22 cellular contexts compared by ENCODE assay signal in the genomic region with DNA sequence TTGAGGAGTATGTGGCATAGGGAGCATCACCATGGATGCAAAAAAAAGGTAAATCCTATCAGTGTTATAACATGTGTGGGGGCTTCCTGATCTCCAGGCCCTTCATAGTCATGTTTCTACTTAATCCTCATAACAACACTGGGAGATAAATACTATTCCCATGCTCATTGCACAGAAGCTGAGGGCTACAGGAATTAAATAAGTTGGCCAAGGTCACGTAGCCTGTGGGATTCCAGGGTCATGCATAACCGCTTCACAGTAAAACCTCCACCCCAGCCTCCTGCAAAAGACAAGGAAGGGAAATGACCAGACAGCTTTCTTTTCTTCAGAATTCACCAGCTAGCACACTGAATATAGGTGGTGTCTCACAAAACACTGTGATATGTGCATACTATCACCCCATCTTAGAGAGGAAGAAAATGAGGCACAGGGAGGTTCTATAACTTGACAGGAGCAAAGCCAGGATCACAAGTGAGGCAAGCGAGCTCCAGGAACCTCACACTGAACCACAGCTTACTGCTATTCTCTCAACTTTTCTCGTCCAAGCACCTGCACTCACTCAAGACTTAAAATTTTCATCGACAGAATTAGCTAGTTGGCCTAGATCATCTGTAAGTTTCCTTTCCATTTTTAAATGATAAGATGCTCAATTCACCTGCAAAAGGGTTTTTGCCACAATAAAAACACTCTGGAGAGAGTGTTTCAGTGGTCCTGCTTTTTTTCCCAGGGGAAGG. TPM values are rescaled to one million over a fixed set of nuclear protein-coding genes. Genes with fewer than 3 reads are reported as not detected.
DNase-seq lines count a peak whose midpoint lies in the region; ATAC-seq and TF ChIP-seq lines count a peak whose summit lies in the region.
"Had no signal": no experiment of that assay in that cellular context is flagged by ENCODE, and none has a peak within 500 bp of the region (broad histone marks: within the 10 kb centered on the region; RNA-seq: fewer than 3 reads in every experiment).

No MANE protein-coding gene starts in this region.

- no peaks in the 10 kb centered on the region for H4K20me1 ChIP-seq in SK-N-SH (ENCODE audit: insufficient read depth)

- peaks cover 6% of the 10 kb centered on the region for H3F3A ChIP-seq in SK-N-SH (replicated peaks; ENCODE audit: insufficient read depth)

- H3K9me3 ChIP-seq in SK-N-SH (no peaks in the 10 kb centered on the region), skeletal muscle satellite cell (replicated peaks; ENCODE audit: low read length) (no peaks in the 10 kb centered on the region)
- H3K9me3 ChIP-seq: gastroesophageal sphincter, SJCRH30, thoracic aorta had no signal

- no peaks in the 10 kb centered on the region for H3K27me3 Mint-ChIP-seq in activated T-cell treated with anti-CD3 and anti-CD28 coated beads, Interleukin-2, amount 50 U/mL, for 24 hours
- H3K27me3 Mint-ChIP-seq: activated CD8-positive, alpha-beta T cell treated with anti-CD3 and anti-CD28 coated beads for 36 hours; IgD-negative memory B cell; progenitor cell of endocrine pancreas had no signal

- DNase-seq in ELR (ENCODE audit: low read depth) (peak; percentile 58), SK-N-SH (no peak), fibroblast of villous mesenchyme (ENCODE audit: low read depth) (peak; percentile 84), AG08395 (ENCODE audit: low spot score) (no peak), H7 (no peak)
- no peak for DNase-seq in activated T-cell treated with anti-CD3 and anti-CD28 coated beads, Interleukin-2, amount 50 U/mL, for 24 hours
- DNase-seq: activated CD4-positive, CD25-positive, alpha-beta regulatory T cell; activated CD8-positive, alpha-beta T cell treated with anti-CD3 and anti-CD28 coated beads for 36 hours; AML-193; left cardiac atrium; MM.1S; NCI-H1694; NCI-H774; SJCRH30; stimulated activated naive CD4-positive, alpha-beta T cell had no signal

- no peak overlapping the region for H3K27ac Mint-ChIP-seq in activated T-cell treated with anti-CD3 and anti-CD28 coated beads, Interleukin-2, amount 50 U/mL, for 24 hours
- H3K27ac Mint-ChIP-seq: activated CD8-positive, alpha-beta T cell treated with anti-CD3 and anti-CD28 coated beads for 36 hours; IgD-negative memory B cell; progenitor cell of endocrine pancreas had no signal

- POLR2A ChIA-PET in SK-N-SH (lab: Yijun Ruan, JAX), result no interaction called here

- no peak for TF ChIP-seq RAD21 in SK-N-SH (IDR thresholded peaks at IDR 0.05; ENCODE audit: low read length)

- H3K4me3 ChIP-seq in SK-N-SH (ENCODE audit: low read depth in 2 of 2, low read length in 1 of 2), result no peak overlapping the region
- no peak overlapping the region for H3K4me3 ChIP-seq in fibroblast of villous mesenchyme (ENCODE audit: low read depth, low read length)
- H3K4me3 ChIP-seq in skeletal muscle satellite cell (ENCODE audit: low read length), result peak overlapping the region; percentile 42
- no peak overlapping the region for H3K4me3 ChIP-seq in H7 (ENCODE audit: insufficient read depth, low read depth, low read length)
- H3K4me3 ChIP-seq: gastroesophageal sphincter, SJCRH30, thoracic aorta had no signal

- H3K9me3 Mint-ChIP-seq in activated T-cell treated with anti-CD3 and anti-CD28 coated beads, Interleukin-2, amount 50 U/mL, for 24 hours, result no peaks in the 10 kb centered on the region
- H3K9me3 Mint-ChIP-seq: activated CD8-positive, alpha-beta T cell treated with anti-CD3 and anti-CD28 coated beads for 36 hours; IgD-negative memory B cell had no signal

- H3K36me3 ChIP-seq in SK-N-SH (replicated peaks in 1 of 2; ENCODE audit: control insufficient read depth in 1 of 2, insufficient read depth in 2 of 2, low read length in 1 of 2) (no peaks in the 10 kb centered on the region), skeletal muscle satellite cell (ENCODE audit: insufficient read depth, low read length) (no peaks in the 10 kb centered on the region), H7 (replicated peaks; ENCODE audit: control insufficient read depth, insufficient read depth, low read length) (no peaks in the 10 kb centered on the region)
- H3K36me3 ChIP-seq: gastroesophageal sphincter, SJCRH30, thoracic aorta had no signal

- peak overlapping the region in 1 of 2 experiments; percentile 53; a peak in 2 of 4 replicates for H3K27ac ChIP-seq in SK-N-SH (ENCODE audit: low read depth in 2 of 2, low read length in 1 of 2)
- H3K27ac ChIP-seq: gastroesophageal sphincter, HL-60, SJCRH30, thoracic aorta had no signal

- TF ChIP-seq CTCF in SK-N-SH (IDR thresholded peaks at IDR 0.05) (no peak), fibroblast of villous mesenchyme (IDR thresholded peaks at IDR 0.05; ENCODE audit: insufficient read depth, low read depth, low read length) (no peak)

- no peak overlapping the region for H2AFZ ChIP-seq in SK-N-SH (ENCODE audit: low read depth)

- H3K9ac ChIP-seq in SK-N-SH, result no peak overlapping the region
- peak overlapping the region; percentile 40 for H3K9ac ChIP-seq in skeletal muscle satellite cell (ENCODE audit: low read depth, low read length)

- peaks cover 4% of the 10 kb centered on the region for H3K36me3 Mint-ChIP-seq in activated T-cell treated with anti-CD3 and anti-CD28 coated beads, Interleukin-2, amount 50 U/mL, for 24 hours (ENCODE audit: low read depth)
- H3K36me3 Mint-ChIP-seq: IgD-negative memory B cell had no signal

- ATAC-seq in HG03135 (IDR thresholded peaks at IDR 0.05; ENCODE audit: unreplicated experiment), result no peak
- ATAC-seq: activated CD8-positive, alpha-beta T cell treated with anti-CD3 and anti-CD28 coated beads for 36 hours; gastroesophageal sphincter; left cardiac atrium had no signal

- 80% methylated on average over 5 of the region's 5 CpGs for WGBS in SK-N-SH (ENCODE audit: low lambda C conversion rate)

- no peak for TF ChIP-seq EP300 in SK-N-SH (IDR thresholded peaks at IDR 0.05; ENCODE audit: borderline replicate concordance in 1 of 2, low read depth in 1 of 2, low read length in 1 of 2)

- no peaks in the 10 kb centered on the region for H3K9me2 ChIP-seq in SK-N-SH

- no peaks in the 10 kb centered on the region for H3K27me3 ChIP-seq in SK-N-SH (ENCODE audit: insufficient read depth)
- H3K27me3 ChIP-seq in skeletal muscle satellite cell (ENCODE audit: control insufficient read depth, insufficient read depth, low read length), result no peaks in the 10 kb centered on the region
- H3K27me3 ChIP-seq in H7 (ENCODE audit: control insufficient read depth, insufficient read depth, low read length), result no peaks in the 10 kb centered on the region
- H3K27me3 ChIP-seq: gastroesophageal sphincter, SJCRH30 had no signal

- H3K4me1 Mint-ChIP-seq in activated T-cell treated with anti-CD3 and anti-CD28 coated beads, Interleukin-2, amount 50 U/mL, for 24 hours (ENCODE audit: low read depth), result peaks cover 27% of the 10 kb centered on the region

- CTCF ChIA-PET in SK-N-SH (lab: Yijun Ruan, JAX), result interaction anchor here (0.7 to 2.1 kb wide), 12 partner anchors 9 to 132 kb away, joined by 3 to 6 read pairs (median 3); no protein-coding TSS in a partner anchor

- peaks cover 9 to 12% of the 10 kb centered on the region in 2 experiments; a peak in 2 of 4 replicates for H3K4me1 ChIP-seq in SK-N-SH (ENCODE audit: control insufficient read depth in 1 of 2, insufficient read depth in 2 of 2, low read depth in 1 of 2, low read length in 1 of 2)
- H3K4me1 ChIP-seq in skeletal muscle satellite cell (ENCODE audit: control insufficient read depth, insufficient read depth, low read length), result peaks cover 32% of the 10 kb centered on the region

- 0 out of 2 replicates have a peak, but pooled peaks cover 2% of the 10 kb centered on the region for H3K79me2 ChIP-seq in SK-N-SH (ENCODE audit: insufficient read depth)

- no peak overlapping the region for H3K4me3 Mint-ChIP-seq in activated T-cell treated with anti-CD3 and anti-CD28 coated beads, Interleukin-2, amount 50 U/mL, for 24 hours
- H3K4me3 Mint-ChIP-seq: activated CD8-positive, alpha-beta T cell treated with anti-CD3 and anti-CD28 coated beads for 36 hours; IgD-negative memory B cell had no signal

- H3K4me2 ChIP-seq in SK-N-SH (peak overlapping the region; percentile 41; the same call in 1 of the 2 replicates), skeletal muscle satellite cell (ENCODE audit: low read length) (peak overlapping the region; percentile 54)

TF ChIP-seq in SK-N-SH, 30 proteins besides CTCF, POLR2A, EP300 and RAD21 (continues in another document):
- TF ChIP-seq ELF1 (IDR thresholded peaks at IDR 0.05) (no peak), RXRA (IDR thresholded peaks at IDR 0.05; ENCODE audit: borderline replicate concordance, low read depth) (no peak), GABPA (IDR thresholded peaks at IDR 0.05; ENCODE audit: low read depth) (no peak), MEF2A (IDR thresholded peaks at IDR 0.05; ENCODE audit: borderline replicate concordance, low read depth) (no peak), FOSL2 (IDR thresholded peaks at IDR 0.05; ENCODE audit: borderline replicate concordance, low read depth) (no peak), PBX3 (IDR thresholded peaks at IDR 0.05) (no peak), TAF1 (IDR thresholded peaks at IDR 0.05; ENCODE audit: borderline replicate concordance, low read depth, low read length) (no peak), RCOR1 (IDR thresholded peaks at IDR 0.05; ENCODE audit: low read length) (no peak), SMC3 (IDR thresholded peaks at IDR 0.05; ENCODE audit: low read depth, low read length) (no peak), YY1 (IDR thresholded peaks at IDR 0.05; ENCODE audit: low read depth) (no peak)
- TF ChIP-seq, protein P1, sequence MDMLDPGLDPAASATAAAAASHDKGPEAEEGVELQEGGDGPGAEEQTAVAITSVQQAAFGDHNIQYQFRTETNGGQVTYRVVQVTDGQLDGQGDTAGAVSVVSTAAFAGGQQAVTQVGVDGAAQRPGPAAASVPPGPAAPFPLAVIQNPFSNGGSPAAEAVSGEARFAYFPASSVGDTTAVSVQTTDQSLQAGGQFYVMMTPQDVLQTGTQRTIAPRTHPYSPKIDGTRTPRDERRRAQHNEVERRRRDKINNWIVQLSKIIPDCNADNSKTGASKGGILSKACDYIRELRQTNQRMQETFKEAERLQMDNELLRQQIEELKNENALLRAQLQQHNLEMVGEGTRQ (IDR thresholded peaks at IDR 0.05; ENCODE audit: borderline replicate concordance, low read depth, low read length), result no peak

RNA-seq across cellular contexts. Expression of gene JAZF1, which starts 13.4 kb away (rescaled TPM):
- polyA plus RNA-seq in SK-N-SH (2012; rRNA removed), result 1.3 and 1.7 TPM in 2 replicates
- polyA plus RNA-seq in SK-N-SH (2012; cell fraction: cytosol; rRNA removed), result 3.0 and 3.5 TPM in 2 replicates
- 1.6 and 2.2 TPM in 2 replicates for polyA plus RNA-seq in SK-N-SH (2012; cell fraction: nucleus; rRNA removed)
- total RNA-seq in fibroblast of villous mesenchyme, result 32.9 and 38.4 TPM in 2 replicates
- total RNA-seq in skeletal muscle satellite cell (2012; rRNA removed), result 5.0 and 7.1 TPM in 2 replicates
- total RNA-seq in H7 (2014; rRNA removed; shearing (Covaris generic)), result 11.3 and 13.5 TPM in 2 replicates

Comparison
In these comparisons a context has a peak if more than half of its experiments do, and no peak if none do; other contexts are left out.
1. DNase-seq: peak in ELR (single experiment) and fibroblast of villous mesenchyme (single experiment); none in SK-N-SH (single experiment), AG08395 (single experiment), H7 (single experiment) and activated T-cell treated with anti-CD3 and anti-CD28 coated beads, Interleukin-2, amount 50 U/mL, for 24 hours (single experiment).